Comparison of ENCODE assay signal across 12 cellular contexts in genomic region chr11:73784080-73784634, GRCh38. TPM values are rescaled to one million over a fixed set of nuclear protein-coding genes. Genes with fewer than 3 reads are reported as not detected.
DNase-seq lines count a peak whose midpoint lies in the region; ATAC-seq and TF ChIP-seq lines count a peak whose summit lies in the region.
"Had no signal": no experiment of that assay in that cellular context is flagged by ENCODE, and none has a peak within 500 bp of the region (broad histone marks: within the 10 kb centered on the region; RNA-seq: fewer than 3 reads in every experiment).

No MANE protein-coding gene starts in this region.

- H3K9me3 Mint-ChIP-seq in Calu3 (ENCODE audit: low read depth, unreplicated experiment) = peaks cover 2% of the 10 kb centered on the region

- peak overlapping the region; percentile 66 for H3K27ac Mint-ChIP-seq in Calu3 (ENCODE audit: unreplicated experiment)

- H3K27me3 ChIP-seq in HL-60 (ENCODE audit: insufficient read depth, poor library complexity, severe bottlenecking) = no peaks in the 10 kb centered on the region
- no peaks in the 10 kb centered on the region for H3K27me3 ChIP-seq in RWPE2 (ENCODE audit: insufficient read depth, poor library complexity, severe bottlenecking)

- H3K27ac ChIP-seq in HL-60 (replicated peaks) (peak overlapping the region; percentile 35), RWPE2 (ENCODE audit: poor library complexity, severe bottlenecking) (peak overlapping the region; percentile 5)

- H3K9me3 ChIP-seq in RWPE2 (ENCODE audit: severe bottlenecking) = no peaks in the 10 kb centered on the region

- H3K36me3 ChIP-seq in RWPE2 (ENCODE audit: low read depth) = no peaks in the 10 kb centered on the region

- DNase-seq in Calu3 (peak; percentile 43), HL-60 (ENCODE audit: low read depth in 1 of 2, low spot score in 1 of 2) (peak; percentile 43 to 63), RWPE2 (ENCODE audit: low spot score) (no peak), iPS-NIHi7 (ENCODE audit: extremely low spot score) (peak; percentile 14), GM19238 (ENCODE audit: insufficient read length, low spot score) (no peak)
- DNase-seq in stimulated activated naive CD4-positive, alpha-beta T cell treated with Interleukin-2 at 50 U/mL for 16 hours (lab: John Stamatoyannopoulos, UW) = no peak
- DNase-seq: amygdala, kidney glomerular epithelial cell, NCI-H187 treated with DMSO at 0.1 percent for 48 hours, RPMI8226 had no signal

- intact Hi-C loops in Calu3 (cut with micrococcal nuclease; ENCODE audit: unreplicated experiment) = no loop called here

- peaks cover 15% of the 10 kb centered on the region for H3K4me1 ChIP-seq in RWPE2 (ENCODE audit: insufficient read depth, poor library complexity, severe bottlenecking)

- H3K4me3 Mint-ChIP-seq in Calu3 (ENCODE audit: low read depth, unreplicated experiment) = no peak overlapping the region

- peaks cover 33% of the 10 kb centered on the region for H3K36me3 Mint-ChIP-seq in Calu3 (ENCODE audit: insufficient read depth, unreplicated experiment)

- H3K4me3 ChIP-seq in HL-60 (replicated peaks; ENCODE audit: insufficient read depth, low read length) (no peak overlapping the region), RWPE2 (ENCODE audit: severe bottlenecking) (no peak overlapping the region)

- TF ChIP-seq CTCF in Calu3 (IDR thresholded peaks at IDR 0.05; ENCODE audit: unreplicated experiment) = no peak
- TF ChIP-seq CTCF in HL-60 (IDR thresholded peaks at IDR 0.05; ENCODE audit: insufficient read depth, low read length) = no peak
- TF ChIP-seq CTCF in RWPE2 (IDR thresholded peaks at IDR 0.05; ENCODE audit: poor library complexity, severe bottlenecking) = no peak

- peak; percentile 8; the same call in 2 of the 3 replicates for ATAC-seq in RWPE2 (ENCODE audit: low read depth)
- ATAC-seq in HG03108 (IDR thresholded peaks at IDR 0.05; ENCODE audit: unreplicated experiment) = no peak
- no peak for ATAC-seq in HG03439 (IDR thresholded peaks at IDR 0.05; ENCODE audit: unreplicated experiment)

- CTCF ChIA-PET in Calu3 (lab: Charles Lee) = interaction anchor here (0.6 kb wide), 1 partner anchor 23 kb away, joined by 3 read pairs; the partner anchor contains the start of gene RAB6A

- H3K27me3 Mint-ChIP-seq in Calu3 (ENCODE audit: unreplicated experiment) = no peaks in the 10 kb centered on the region

- H3K4me1 Mint-ChIP-seq in Calu3 (ENCODE audit: low read depth, unreplicated experiment) = peaks cover 30% of the 10 kb centered on the region

- BruUV-seq in Calu3 (replicated peaks; lab: Mats Ljungman, UMichigan) = no TSS peak

RNA-seq across cellular contexts. Expression of gene MRPL48, which starts 3.5 kb away (rescaled TPM):
- 37.5 and 44.5 TPM in 2 replicates for total RNA-seq in Calu3 (2022)

RNA-seq across cellular contexts. Expression of gene RAB6A, which starts 23.3 kb away (rescaled TPM):
- total RNA-seq in Calu3 (2022) = 92.3 and 99.5 TPM in 2 replicates

Comparison
In these comparisons a context has a peak if more than half of its experiments do, and no peak if none do; other contexts are left out.
1. DNase-seq: peak in Calu3 (single experiment), HL-60 (2 of 2) and iPS-NIHi7 (single experiment); none in RWPE2 (single experiment), GM19238 (single experiment) and stimulated activated naive CD4-positive, alpha-beta T cell treated with Interleukin-2 at 50 U/mL for 16 hours (single experiment).